In the genomic region with DNA sequence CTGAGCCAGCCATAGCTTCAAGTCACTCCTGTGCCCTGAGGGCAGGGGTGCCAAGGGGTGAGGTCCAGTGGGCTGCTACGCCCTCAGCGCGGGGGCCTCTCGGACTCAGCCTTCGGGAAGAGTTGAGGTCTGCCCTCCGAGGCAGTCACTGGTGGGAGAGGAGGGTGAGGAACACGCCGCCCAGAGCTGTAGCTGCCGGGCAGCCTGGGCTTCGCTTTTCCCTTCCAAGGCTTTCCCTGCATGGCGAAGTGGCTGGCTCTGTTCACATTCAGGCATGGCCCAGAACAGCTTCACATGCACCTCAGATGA, we compare ENCODE assay signal across 30 cellular contexts.
"Had no signal": no experiment of that assay in that cellular context is flagged by ENCODE, and none has a peak within 500 bp of the region (broad histone marks: within the 10 kb centered on the region; RNA-seq: fewer than 3 reads in every experiment).

No MANE protein-coding gene starts in this region.

- FAIRE-seq: astrocyte, bronchial epithelial cell, RCC 7860, TTC549 had no signal

- H3K4me3 ChIP-seq: adrenal gland, body of pancreas, PC-9, SJCRH30, SK-N-MC had no signal

- ATAC-seq: activated CD8-positive, alpha-beta T cell treated with anti-CD3 and anti-CD28 coated beads for 36 hours; activated naive CD4-positive, alpha-beta T cell treated with anti-CD3 and anti-CD28 coated beads, Interleukin-2, amount 50 U/mL, for 72 hours; activated T-cell treated with anti-CD3 and anti-CD28 coated beads, Interleukin-2, amount 50 U/mL, for 72 hours; activated T-helper 17 cell treated with anti-CD3 and anti-CD28 coated beads, Interleukin-2, amount 50 U/mL, for 72 hours; body of pancreas had no signal

- DNase-seq: activated CD4-positive, alpha-beta T cell treated with anti-CD3 and anti-CD28 coated beads, Interleukin-2, amount 10 ng/mL, durations not matched to agents 24 days and 14 days; activated CD4-positive, alpha-beta T cell treated with anti-CD3 and anti-CD28 coated beads, Interleukin-2, amount 50 U/mL, for 4 hours; activated CD8-positive, alpha-beta T cell treated with anti-CD3 and anti-CD28 coated beads for 36 hours; activated effector memory CD4-positive, alpha-beta T cell treated with anti-CD3 and anti-CD28 coated beads, Interleukin-2, amount 50 U/mL, for 16 hours; activated naive CD4-positive, alpha-beta T cell; activated T-cell treated with anti-CD3 and anti-CD28 coated beads, Interleukin-2, amount 50 U/mL, for 1 hour; activated T-cell treated with anti-CD3 and anti-CD28 coated beads, Interleukin-2, amount 50 U/mL, for 72 hours; adrenal gland; caudate nucleus; cerebellar nuclear complex; Karpas-422; KBM-7; NCI-H2029; NCI-H2107; NCI-H2171; NCI-H2227 treated with DMSO at 0.1 percent for 48 hours; NCI-H446; NCI-H524 treated with DMSO at 0.1 percent for 48 hours; PC-9; T1000 had no signal

- H3K4me1 ChIP-seq: adrenal gland, body of pancreas had no signal

- H2AFZ ChIP-seq: PC-9 had no signal

- H3K27me3 ChIP-seq: adrenal gland, body of pancreas, SJCRH30 had no signal

- H3K9me3 ChIP-seq: adrenal gland, body of pancreas, SJCRH30 had no signal

- H3K27ac ChIP-seq: adrenal gland, body of pancreas, PC-9, RWPE1, SK-N-MC had no signal

- H3K4me2 ChIP-seq: PC-9 had no signal

- H3K36me3 ChIP-seq: adrenal gland, SJCRH30 had no signal
